Comparison of ENCODE assay signal across 1 cellular context in genomic region chr7:105743351-105743812, GRCh38.
A peak's percentile ranks its signal among the peaks of the same experiment; 100 is the strongest.
TF ChIP-seq lines count a peak whose summit lies in the region.

No MANE protein-coding gene starts in this region.

TF ChIP-seq in K562, 482 proteins besides CTCF, POLR2A, EP300 and RAD21 (continued from another document):
- TF ChIP-seq, protein P1, sequence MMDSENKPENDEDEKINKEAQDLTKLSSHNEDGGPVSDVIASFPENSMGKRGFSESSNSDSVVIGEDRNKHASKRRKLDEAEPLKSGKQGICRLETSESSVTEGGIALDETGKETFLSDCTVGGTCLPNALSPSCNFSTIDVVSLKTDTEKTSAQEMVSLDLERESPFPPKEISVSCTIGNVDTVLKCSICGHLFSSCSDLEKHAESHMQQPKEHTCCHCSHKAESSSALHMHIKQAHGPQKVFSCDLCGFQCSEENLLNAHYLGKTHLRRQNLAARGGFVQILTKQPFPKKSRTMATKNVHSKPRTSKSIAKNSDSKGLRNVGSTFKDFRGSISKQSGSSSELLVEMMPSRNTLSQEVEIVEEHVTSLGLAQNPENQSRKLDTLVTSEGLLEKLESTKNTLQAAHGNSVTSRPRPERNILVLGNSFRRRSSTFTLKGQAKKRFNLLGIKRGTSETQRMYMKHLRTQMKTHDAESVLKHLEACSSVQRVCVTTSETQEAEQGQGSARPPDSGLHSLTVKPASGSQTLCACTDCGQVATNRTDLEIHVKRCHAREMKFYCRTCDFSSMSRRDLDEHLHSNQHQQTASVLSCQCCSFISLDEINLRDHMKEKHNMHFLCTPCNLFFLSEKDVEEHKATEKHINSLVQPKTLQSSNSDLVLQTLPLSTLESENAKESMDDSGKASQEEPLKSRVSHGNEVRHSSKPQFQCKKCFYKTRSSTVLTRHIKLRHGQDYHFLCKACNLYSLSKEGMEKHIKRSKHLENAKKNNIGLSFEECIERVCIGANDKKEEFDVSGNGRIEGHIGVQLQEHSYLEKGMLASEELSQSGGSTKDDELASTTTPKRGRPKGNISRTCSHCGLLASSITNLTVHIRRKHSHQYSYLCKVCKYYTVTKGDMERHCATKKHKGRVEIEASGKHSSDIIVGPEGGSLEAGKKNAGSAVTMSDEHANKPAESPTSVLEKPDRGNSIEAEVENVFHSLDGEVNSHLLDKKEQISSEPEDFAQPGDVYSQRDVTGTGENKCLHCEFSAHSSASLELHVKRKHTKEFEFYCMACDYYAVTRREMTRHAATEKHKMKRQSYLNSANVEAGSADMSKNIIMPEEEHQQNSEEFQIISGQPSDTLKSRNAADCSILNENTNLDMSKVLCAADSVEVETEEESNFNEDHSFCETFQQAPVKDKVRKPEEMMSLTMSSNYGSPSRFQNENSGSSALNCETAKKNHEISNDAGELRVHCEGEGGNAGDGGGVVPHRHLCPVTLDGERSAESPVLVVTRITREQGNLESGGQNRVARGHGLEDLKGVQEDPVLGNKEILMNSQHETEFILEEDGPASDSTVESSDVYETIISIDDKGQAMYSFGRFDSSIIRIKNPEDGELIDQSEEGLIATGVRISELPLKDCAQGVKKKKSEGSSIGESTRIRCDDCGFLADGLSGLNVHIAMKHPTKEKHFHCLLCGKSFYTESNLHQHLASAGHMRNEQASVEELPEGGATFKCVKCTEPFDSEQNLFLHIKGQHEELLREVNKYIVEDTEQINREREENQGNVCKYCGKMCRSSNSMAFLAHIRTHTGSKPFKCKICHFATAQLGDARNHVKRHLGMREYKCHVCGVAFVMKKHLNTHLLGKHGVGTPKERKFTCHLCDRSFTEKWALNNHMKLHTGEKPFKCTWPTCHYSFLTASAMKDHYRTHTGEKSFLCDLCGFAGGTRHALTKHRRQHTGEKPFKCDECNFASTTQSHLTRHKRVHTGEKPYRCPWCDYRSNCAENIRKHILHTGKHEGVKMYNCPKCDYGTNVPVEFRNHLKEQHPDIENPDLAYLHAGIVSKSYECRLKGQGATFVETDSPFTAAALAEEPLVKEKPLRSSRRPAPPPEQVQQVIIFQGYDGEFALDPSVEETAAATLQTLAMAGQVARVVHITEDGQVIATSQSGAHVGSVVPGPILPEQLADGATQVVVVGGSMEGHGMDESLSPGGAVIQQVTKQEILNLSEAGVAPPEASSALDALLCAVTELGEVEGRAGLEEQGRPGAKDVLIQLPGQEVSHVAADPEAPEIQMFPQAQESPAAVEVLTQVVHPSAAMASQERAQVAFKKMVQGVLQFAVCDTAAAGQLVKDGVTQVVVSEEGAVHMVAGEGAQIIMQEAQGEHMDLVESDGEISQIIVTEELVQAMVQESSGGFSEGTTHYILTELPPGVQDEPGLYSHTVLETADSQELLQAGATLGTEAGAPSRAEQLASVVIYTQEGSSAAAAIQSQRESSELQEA (IDR thresholded peaks at IDR 0.05; ENCODE audit: low read depth) = no peak
- TF ChIP-seq MEIS2 (IDR thresholded peaks at IDR 0.05; ENCODE audit: partially characterized antibody) (no peak), ZBTB17 (CRISPR knock-in tag; IDR thresholded peaks at IDR 0.05) (peak; percentile 94), CAMTA2 (CRISPR knock-in tag; conservative IDR thresholded peaks at IDR 0.05) (no peak), ZNF23 (CRISPR knock-in tag; IDR thresholded peaks at IDR 0.05) (no peak), ZNF12 (CRISPR knock-in tag; IDR thresholded peaks at IDR 0.05) (no peak)
